Comparison of ENCODE assay signal across 1 cellular context in genomic region chr4:83510442-83510841, GRCh38.
TF ChIP-seq lines count a peak whose summit lies in the region.

No MANE protein-coding gene starts in this region.

TF ChIP-seq in GM23338, 12 proteins besides CTCF, POLR2A, EP300 and RAD21 (continued from another document):
- no peak for TF ChIP-seq REST (IDR thresholded peaks at IDR 0.05; ENCODE audit: unreplicated experiment)
